ENCODE assay signal across 8 cellular contexts in genomic region chr12:69688496-69689427, GRCh38. TPM values are rescaled to one million over a fixed set of nuclear protein-coding genes. Genes with fewer than 3 reads are reported as not detected.
DNase-seq lines count a peak whose midpoint lies in the region; ATAC-seq, FAIRE-seq and TF ChIP-seq lines count a peak whose summit lies in the region.

No MANE protein-coding gene starts in this region.

- no peak for TF ChIP-seq POLR2A in H54 (IDR thresholded peaks at IDR 0.05; ENCODE audit: low read depth, low read length)

- H3K9me3 ChIP-seq in OCI-LY3 (ENCODE audit: insufficient read depth, low read length): no peaks in the 10 kb centered on the region
- H3K9me3 ChIP-seq in ascending aorta: no peaks in the 10 kb centered on the region
- H3K9me3 ChIP-seq in iPS DF 6.9 (ENCODE audit: control insufficient read depth, insufficient read depth, low read length): no peaks in the 10 kb centered on the region

- H3K27me3 ChIP-seq in OCI-LY3 (ENCODE audit: low read depth, low read length) (no peaks in the 10 kb centered on the region), ascending aorta (no peaks in the 10 kb centered on the region), iPS DF 6.9 (ENCODE audit: control insufficient read depth, insufficient read depth, low read length) (no peaks in the 10 kb centered on the region)

- H4K20me1 ChIP-seq in OCI-LY3 (ENCODE audit: insufficient read depth, low read length): no peaks in the 10 kb centered on the region

- ATAC-seq in HG02938 (IDR thresholded peaks at IDR 0.05; ENCODE audit: unreplicated experiment): no peak
- ATAC-seq in GM19324 (IDR thresholded peaks at IDR 0.05; ENCODE audit: low FRiP score, unreplicated experiment): no peak

- H3K27ac ChIP-seq in OCI-LY3 (ENCODE audit: low read length): no peak overlapping the region
- peak overlapping the region; percentile 41 to 72 for H3K27ac ChIP-seq in ascending aorta
- H3K27ac ChIP-seq in iPS DF 6.9 (ENCODE audit: low read length): no peak overlapping the region

- H3K79me2 ChIP-seq in OCI-LY3 (ENCODE audit: low read length): no peaks in the 10 kb centered on the region

- peak overlapping the region; percentile 46 for H2AFZ ChIP-seq in OCI-LY3 (ENCODE audit: low read depth, low read length)

- no CpG with 5 or more reads among the region's 14 CpGs for WGBS in iPS DF 6.9 (ENCODE audit: insufficient coverage, insufficient read length)

- peak; percentile 99 for FAIRE-seq in H54 (lab: Jason Lieb, UNC)

- DNase-seq in Ammon's horn (ENCODE audit: low spot score): peak; percentile 49
- DNase-seq in H54 (ENCODE audit: insufficient read length, low spot score): peak; percentile 74
- peak; percentile 59 to 86 for DNase-seq in ascending aorta (ENCODE audit: low spot score in 2 of 2)
- peak; percentile 31 for DNase-seq in iPS DF 6.9 (ENCODE audit: low read depth, low spot score)
- peak; percentile 5 to 9 for DNase-seq in stimulated activated CD4-positive, alpha-beta T cell treated with anti-CD3 and anti-CD28 coated beads, Interleukin-1b, Interleukin-23, amount 100 ng/mL, for 4 hours (ENCODE audit: low read depth in 2 of 2)

- H3K36me3 ChIP-seq in OCI-LY3 (replicated peaks; ENCODE audit: low read depth, low read length): no peaks in the 10 kb centered on the region
- no peaks in the 10 kb centered on the region for H3K36me3 ChIP-seq in ascending aorta
- H3K36me3 ChIP-seq in iPS DF 6.9 (ENCODE audit: control insufficient read depth, insufficient read depth, low read length): no peaks in the 10 kb centered on the region

- H3K4me1 ChIP-seq in OCI-LY3 (ENCODE audit: low read length) (peaks cover 52% of the 10 kb centered on the region), ascending aorta (peaks cover 4 to 10% of the 10 kb centered on the region in 2 donors), iPS DF 6.9 (ENCODE audit: control insufficient read depth, insufficient read depth, low read length) (peaks cover 5% of the 10 kb centered on the region)

- H3K9ac ChIP-seq in OCI-LY3 (ENCODE audit: low read length): peak overlapping the region; percentile 22; the same call in 1 of the 2 replicates

- intact Hi-C loops in ascending aorta (cut with DNase I): loop anchor here (5.0 kb wide), 1 partner anchor 49 kb away; the partner anchor contains the start of gene RAB3IP

- no peak for TF ChIP-seq CTCF in OCI-LY3 (IDR thresholded peaks at IDR 0.05; ENCODE audit: low read depth, low read length)
- TF ChIP-seq CTCF in ascending aorta (IDR thresholded peaks at IDR 0.05): no peak

- peak overlapping the region; percentile 46 for H3K4me3 ChIP-seq in OCI-LY3 (ENCODE audit: low read length)
- peak overlapping the region in 1 of 2 donors; percentile 21 for H3K4me3 ChIP-seq in ascending aorta
- H3K4me3 ChIP-seq in iPS DF 6.9 (ENCODE audit: low read length): no peak overlapping the region

- peak overlapping the region; percentile 60 for H3K4me2 ChIP-seq in OCI-LY3 (ENCODE audit: low read length)

RNA-seq across cellular contexts. Expression of gene BEST3, which starts 10.3 kb away (rescaled TPM):
- total RNA-seq in ascending aorta: not detected

RNA-seq across cellular contexts. Expression of gene RAB3IP, which starts 49.9 kb away (rescaled TPM):
- total RNA-seq in ascending aorta: 17.2 TPM

Comparison
In these comparisons a context has a peak if more than half of its experiments do, and no peak if none do; other contexts are left out.
1. DNase-seq: peak in every context shown above with its lines; median percentile 74 in H54; 72 in ascending aorta; 49 in Ammon's horn; 31 in iPS DF 6.9; 7 in stimulated activated CD4-positive, alpha-beta T cell treated with anti-CD3 and anti-CD28 coated beads, Interleukin-1b, Interleukin-23, amount 100 ng/mL, for 4 hours.
2. H3K27ac ChIP-seq: peak in ascending aorta (2 of 2); none in OCI-LY3 (single experiment) and iPS DF 6.9 (single experiment).